In genomic region chrX:16186380-16187007, GRCh38 we compare ENCODE assay signal across 30 cellular contexts. TPM values are rescaled to one million over a fixed set of nuclear protein-coding genes. Genes with fewer than 3 reads are reported as not detected.
A peak's percentile ranks its signal among the peaks of the same experiment; 100 is the strongest.
DNase-seq lines count a peak whose midpoint lies in the region; ATAC-seq, FAIRE-seq and TF ChIP-seq lines count a peak whose summit lies in the region.
"Had no signal": no experiment of that assay in that cellular context is flagged by ENCODE, and none has a peak within 500 bp of the region (broad histone marks: within the 10 kb centered on the region; RNA-seq: fewer than 3 reads in every experiment).

No MANE protein-coding gene starts in this region.

- no peak for TF ChIP-seq EP300 in stomach (IDR thresholded peaks at IDR 0.05)

- H3K27ac Mint-ChIP-seq in HFFc6 (peak overlapping the region; percentile 93), astrocyte (ENCODE audit: unreplicated experiment) (peak overlapping the region; percentile 66)
- H3K27ac Mint-ChIP-seq: activated CD8-positive, alpha-beta T cell treated with anti-CD3 and anti-CD28 coated beads, Interleukin-2, amount 10 ng/mL, durations not matched to agents 7 days and 5 days; activated naive CD4-positive, alpha-beta T cell treated with anti-CD3 and anti-CD28 coated beads, Interleukin-2, amount 50 U/mL, for 24 hours; activated T-helper 2 cell treated with anti-CD3 and anti-CD28 coated beads, Interferon-gamma antibody, Interleukin-2, Interleukin-4, amounts not matched to agents 10 μg/mL and 5 μg/mL and 100 μg/mL, durations not matched to agents 14 hours and 24 hours and 36 hours; nephron had no signal

- H3K36me3 Mint-ChIP-seq in HFFc6 (ENCODE audit: low read depth) = peaks cover 5% of the 10 kb centered on the region; the same call in 1 of the 2 replicates
- H3K36me3 Mint-ChIP-seq in astrocyte (ENCODE audit: low read depth, unreplicated experiment) = no peaks in the 10 kb centered on the region
- H3K36me3 Mint-ChIP-seq: activated naive CD4-positive, alpha-beta T cell treated with anti-CD3 and anti-CD28 coated beads, Interleukin-2, amount 50 U/mL, for 24 hours had no signal

- DNase-seq in HFFc6 (no peak), astrocyte (ENCODE audit: low read depth) (no peak), stomach (no peak), NCI-H1105 treated with DMSO at 0.1 percent for 48 hours (lab: John Stamatoyannopoulos, UW) (no peak), left cardiac atrium (no peak)
- DNase-seq: activated CD8-positive, alpha-beta T cell treated with anti-CD3 and anti-CD28 coated beads, Interleukin-2, amount 10 ng/mL, durations not matched to agents 7 days and 5 days; amygdala; C1 segment of cervical spinal cord; colonic mucosa; COR-L47; DND-41; KG1; NCI-H2171; uterus had no signal

- no peaks in the 10 kb centered on the region for H3K27me3 ChIP-seq in astrocyte (ENCODE audit: insufficient read depth, low read length)
- no peaks in the 10 kb centered on the region for H3K27me3 ChIP-seq in iPS-18a (ENCODE audit: control insufficient read depth, insufficient read depth, low read length)
- H3K27me3 ChIP-seq in stomach = no peaks in the 10 kb centered on the region
- H3K27me3 ChIP-seq: colonic mucosa, esophagus muscularis mucosa, foreskin keratinocyte, uterus had no signal

- H3K9me3 ChIP-seq in ES-I3 (ENCODE audit: control insufficient read depth, insufficient read depth, low read length) (no peaks in the 10 kb centered on the region), astrocyte (ENCODE audit: insufficient read depth, low read depth, low read length) (no peaks in the 10 kb centered on the region), iPS-18a (ENCODE audit: control insufficient read depth, low read depth, low read length) (no peaks in the 10 kb centered on the region), stomach (no peaks in the 10 kb centered on the region)
- H3K9me3 ChIP-seq: breast epithelium, colonic mucosa, esophagus muscularis mucosa, thoracic aorta, uterus had no signal

- H3K4me1 ChIP-seq in ES-I3 (ENCODE audit: insufficient read depth, low read length) (peaks cover 56% of the 10 kb centered on the region), astrocyte (ENCODE audit: insufficient read depth, low read length) (peaks cover 20% of the 10 kb centered on the region), iPS-18a (ENCODE audit: control insufficient read depth, low read depth, low read length) (peaks cover 25% of the 10 kb centered on the region), stomach (no peaks in the 10 kb centered on the region)
- H3K4me1 ChIP-seq: breast epithelium, colonic mucosa, uterus had no signal

- H3K27ac ChIP-seq in astrocyte (ENCODE audit: low read depth, low read length) = peak overlapping the region; percentile 73
- peak overlapping the region; percentile 9 for H3K27ac ChIP-seq in iPS-18a (ENCODE audit: low read length)
- no peak overlapping the region for H3K27ac ChIP-seq in stomach
- H3K27ac ChIP-seq: breast epithelium, colonic mucosa, esophagus muscularis mucosa, foreskin keratinocyte, RWPE1, thoracic aorta, uterus had no signal

- H3K27me3 Mint-ChIP-seq in HFFc6 (ENCODE audit: insufficient read depth) (no peaks in the 10 kb centered on the region; the same call in 1 of the 2 replicates), astrocyte (ENCODE audit: low read depth, unreplicated experiment) (no peaks in the 10 kb centered on the region)
- H3K27me3 Mint-ChIP-seq: activated naive CD4-positive, alpha-beta T cell treated with anti-CD3 and anti-CD28 coated beads, Interleukin-2, amount 50 U/mL, for 24 hours had no signal

- intact Hi-C loops in stomach (cut with DNase I; ENCODE audit: low total_unique reads) = no loop called here
- intact Hi-C loops in left cardiac atrium (cut with DNase I) = no loop called here

- peak; percentile 98 for FAIRE-seq in astrocyte (lab: Jason Lieb, UNC)

- TF ChIP-seq POLR2A in stomach (IDR thresholded peaks at IDR 0.05) (no peak), GM18505 (IDR thresholded peaks at IDR 0.05; ENCODE audit: borderline replicate concordance, extremely low read depth, insufficient read depth, insufficient read length) (no peak)

- H3K4me3 ChIP-seq in astrocyte (ENCODE audit: insufficient read depth, low read depth, low read length) = no peak overlapping the region
- H3K4me3 ChIP-seq in iPS-18a (ENCODE audit: low read length) = no peak overlapping the region
- no peak overlapping the region for H3K4me3 ChIP-seq in stomach
- H3K4me3 ChIP-seq: breast epithelium, colonic mucosa, esophagus muscularis mucosa, thoracic aorta, uterus had no signal

- H3K9ac ChIP-seq in ES-I3 (ENCODE audit: low read depth, low read length) = peak overlapping the region; percentile 14; the same call in 1 of the 2 replicates
- H3K9ac ChIP-seq in astrocyte (ENCODE audit: low read length) = peak overlapping the region; percentile 47
- no peak overlapping the region for H3K9ac ChIP-seq in iPS-18a (ENCODE audit: low read length)

- no peak for TF ChIP-seq CTCF in HFFc6 (IDR thresholded peaks at IDR 0.05)
- TF ChIP-seq CTCF in astrocyte (IDR thresholded peaks at IDR 0.05; ENCODE audit: insufficient read depth, low read depth, low read length) = no peak
- TF ChIP-seq CTCF in stomach (IDR thresholded peaks at IDR 0.05) = no peak

- no peak overlapping the region for H2AFZ ChIP-seq in astrocyte (ENCODE audit: low read depth, low read length)

- H3K4me1 Mint-ChIP-seq in HFFc6 (ENCODE audit: low read depth) (peaks cover 33% of the 10 kb centered on the region), astrocyte (ENCODE audit: low read depth, unreplicated experiment) (peaks cover 18% of the 10 kb centered on the region)
- H3K4me1 Mint-ChIP-seq: activated naive CD4-positive, alpha-beta T cell treated with anti-CD3 and anti-CD28 coated beads, Interleukin-2, amount 50 U/mL, for 24 hours had no signal

- H3K36me3 ChIP-seq in ES-I3 (ENCODE audit: insufficient read depth, low read length) = no peaks in the 10 kb centered on the region
- no peaks in the 10 kb centered on the region for H3K36me3 ChIP-seq in astrocyte (ENCODE audit: insufficient read depth, low read length)
- H3K36me3 ChIP-seq in iPS-18a (ENCODE audit: control insufficient read depth, low read depth, low read length) = no peaks in the 10 kb centered on the region
- no peaks in the 10 kb centered on the region for H3K36me3 ChIP-seq in stomach
- H3K36me3 ChIP-seq: breast epithelium, colonic mucosa, esophagus muscularis mucosa, thoracic aorta, uterus had no signal

- H4K20me1 ChIP-seq in astrocyte (ENCODE audit: insufficient read depth, low read length) = no peaks in the 10 kb centered on the region

- H3K4me3 Mint-ChIP-seq in HFFc6 = no peak overlapping the region
- H3K4me3 Mint-ChIP-seq in astrocyte (ENCODE audit: unreplicated experiment) = no peak overlapping the region
- H3K4me3 Mint-ChIP-seq: activated CD8-positive, alpha-beta T cell treated with anti-CD3 and anti-CD28 coated beads, Interleukin-2, amount 10 ng/mL, durations not matched to agents 7 days and 5 days; activated naive CD4-positive, alpha-beta T cell treated with anti-CD3 and anti-CD28 coated beads, Interleukin-2, amount 50 U/mL, for 24 hours; nephron had no signal

- H3K4me2 ChIP-seq in astrocyte (ENCODE audit: low read length) = peak overlapping the region; percentile 71

- ATAC-seq in left cardiac atrium (no peak), GM18505 (IDR thresholded peaks at IDR 0.05; ENCODE audit: unreplicated experiment) (no peak)

- H3K9me3 Mint-ChIP-seq in HFFc6 (peaks cover 5% of the 10 kb centered on the region; the same call in 1 of the 2 replicates), astrocyte (ENCODE audit: unreplicated experiment) (peaks cover 4% of the 10 kb centered on the region)
- H3K9me3 Mint-ChIP-seq: activated naive CD4-positive, alpha-beta T cell treated with anti-CD3 and anti-CD28 coated beads, Interleukin-2, amount 50 U/mL, for 24 hours; activated T-helper 2 cell treated with anti-CD3 and anti-CD28 coated beads, Interferon-gamma antibody, Interleukin-2, Interleukin-4, amounts not matched to agents 10 μg/mL and 5 μg/mL and 100 μg/mL, durations not matched to agents 14 hours and 24 hours and 36 hours had no signal

- H3K79me2 ChIP-seq in astrocyte (ENCODE audit: insufficient read depth, low read length) = no peaks in the 10 kb centered on the region

- WGBS in stomach, 5 donors = 38 to 83% (median 62%) methylated on average over 3 of the region's 3 CpGs

RNA-seq across cellular contexts. Expression of gene MAGEB17, which starts 19.2 kb away (rescaled TPM):
- not detected for total RNA-seq in HFFc6 (2021; fragmentation: NEBNext Ultra II Directional; extraction: Animal tissue kit (Norgen Biotek cat#: 25700))
- total RNA-seq in astrocyte (not detected in 2 replicates), stomach (not detected), left cardiac atrium (under 1 TPM in 1 of 2 donors, not detected in 1; 0.18 TPM)
- polyA plus RNA-seq in stomach = under 1 TPM in 1 of 3 donors, not detected in 2; 0.08 TPM
- total RNA-seq: activated CD8-positive, alpha-beta T cell treated with anti-CD3 and anti-CD28 coated beads, Interleukin-2, amount 10 ng/mL, durations not matched to agents 7 days and 5 days; activated T-helper 2 cell treated with anti-CD3 and anti-CD28 coated beads, Interferon-gamma antibody, Interleukin-2, Interleukin-4, amounts not matched to agents 10 μg/mL and 5 μg/mL and 100 μg/mL, durations not matched to agents 14 hours and 24 hours and 36 hours; colonic mucosa; foreskin keratinocyte; lower leg skin; mucosa of gallbladder; osteocyte; T-helper 2 cell treated with Interferon-gamma antibody and Interleukin-4, amounts not matched to agents 100 ng/mL and 5 ng/mL, for 36 hours; thoracic aorta; uterus had no signal
- polyA plus RNA-seq: foreskin keratinocyte, keratinocyte had no signal

Comparison
In these comparisons a context has a peak if more than half of its experiments do, and no peak if none do; other contexts are left out.
1. H3K27ac ChIP-seq: peak in astrocyte (single experiment) and iPS-18a (single experiment); none in stomach (0 of 5).